13 cellular contexts compared by ENCODE assay signal in the genomic region with DNA sequence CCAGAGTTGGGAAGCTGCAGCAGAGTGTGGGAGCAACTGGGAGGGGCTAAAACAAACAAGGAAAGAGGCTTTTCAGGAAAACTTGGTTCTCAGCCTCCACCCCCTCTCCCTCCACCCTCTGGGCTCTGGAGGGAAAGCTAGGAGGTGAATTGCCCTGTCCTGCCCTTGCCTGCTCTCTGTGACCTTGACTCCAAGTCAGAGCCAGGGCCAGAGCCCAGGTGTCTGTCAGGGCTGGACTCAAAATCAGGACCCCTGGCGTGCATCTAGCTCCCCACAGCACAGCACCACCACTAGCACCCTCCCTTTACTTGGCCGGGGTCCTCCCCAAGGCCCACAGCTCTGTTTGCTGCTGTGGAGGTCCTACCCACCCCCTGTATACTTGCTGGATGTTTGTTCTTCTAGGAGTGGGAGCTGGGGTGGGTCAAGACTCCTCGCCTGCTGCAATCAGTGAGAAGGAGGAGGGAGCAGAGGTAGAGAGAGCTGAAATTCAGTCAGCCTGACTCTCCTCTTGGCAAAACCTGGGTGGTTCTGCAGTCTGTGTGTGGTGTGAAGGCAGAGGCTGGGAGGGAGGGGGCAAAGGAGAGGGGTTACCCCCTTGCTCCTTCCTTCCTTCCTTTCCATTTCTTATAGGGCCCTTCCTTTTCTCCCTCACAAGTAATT. TPM values are rescaled to one million over a fixed set of nuclear protein-coding genes. Genes with fewer than 3 reads are reported as not detected.
DNase-seq lines count a peak whose midpoint lies in the region; ATAC-seq and TF ChIP-seq lines count a peak whose summit lies in the region.
"Had no signal": no experiment of that assay in that cellular context is flagged by ENCODE, and none has a peak within 500 bp of the region (broad histone marks: within the 10 kb centered on the region; RNA-seq: fewer than 3 reads in every experiment).

No MANE protein-coding gene starts in this region.

- ATAC-seq in stimulated activated naive CD8-positive, alpha-beta T cell treated with anti-CD3 and anti-CD28 coated beads, Interleukin-15, Interleukin-2, amounts not matched to agents 100 U/mL and 50 U/mL, for 24 hours, result no peak
- ATAC-seq in HG02840 (IDR thresholded peaks at IDR 0.05; ENCODE audit: low FRiP score, unreplicated experiment) (no peak), GM18505 (IDR thresholded peaks at IDR 0.05; ENCODE audit: unreplicated experiment) (no peak)

- no peaks in the 10 kb centered on the region for H3K9me3 ChIP-seq in duodenal mucosa (ENCODE audit: control insufficient read depth in 1 of 2, low read length in 2 of 2)
- H3K9me3 ChIP-seq in neural progenitor cell (ENCODE audit: low read depth), result no peaks in the 10 kb centered on the region

- H3K4me1 ChIP-seq in duodenal mucosa (ENCODE audit: control insufficient read depth in 1 of 2, insufficient read depth in 2 of 2, low read length in 2 of 2), result peaks cover 74 to 79% of the 10 kb centered on the region in 2 donors
- peaks cover 36% of the 10 kb centered on the region for H3K4me1 ChIP-seq in neural progenitor cell

- peak overlapping the region; percentile 56 for H3K27ac ChIP-seq in duodenal mucosa (ENCODE audit: low read depth, low read length)
- H3K27ac ChIP-seq in neural progenitor cell, result no peak overlapping the region
- H3K27ac ChIP-seq: HL-60 had no signal

- DNase-seq in stimulated activated naive CD8-positive, alpha-beta T cell treated with anti-CD3 and anti-CD28 coated beads, Interleukin-15, Interleukin-2, amounts not matched to agents 100 U/mL and 50 U/mL, for 24 hours, result no peak
- DNase-seq in neural progenitor cell (ENCODE audit: low spot score), result no peak
- no peak for DNase-seq in stimulated activated CD4-positive, alpha-beta T cell treated with anti-CD3 and anti-CD28 coated beads, Interleukin-4, amount 100 ng/mL, for 1 hour
- DNase-seq in stimulated activated naive CD4-positive, alpha-beta T cell (lab: John Stamatoyannopoulos, UW), result no peak
- DNase-seq: GOT3, NCI-H2171 treated with DMSO at 0.1 percent for 48 hours, SW 1271 had no signal

- H2AFZ ChIP-seq in neural progenitor cell (replicated peaks), result no peak overlapping the region

- no peaks in the 10 kb centered on the region for H3K36me3 Mint-ChIP-seq in stimulated activated naive CD8-positive, alpha-beta T cell treated with anti-CD3 and anti-CD28 coated beads, Interleukin-15, Interleukin-2, amounts not matched to agents 100 ng/mL and 50 ng/mL, for 24 hours (ENCODE audit: low read depth)
- H3K36me3 Mint-ChIP-seq in neural progenitor cell, result no peaks in the 10 kb centered on the region

- H3K9me3 Mint-ChIP-seq in stimulated activated naive CD8-positive, alpha-beta T cell treated with anti-CD3 and anti-CD28 coated beads, Interleukin-15, Interleukin-2, amounts not matched to agents 100 ng/mL and 50 ng/mL, for 24 hours, result no peaks in the 10 kb centered on the region
- H3K9me3 Mint-ChIP-seq in neural progenitor cell, result no peaks in the 10 kb centered on the region

- TF ChIP-seq CTCF in neural progenitor cell (IDR thresholded peaks at IDR 0.05), result no peak

- H3K4me2 ChIP-seq in neural progenitor cell, result no peak overlapping the region

- peak overlapping the region; percentile 13 to 41 for H3K4me3 ChIP-seq in duodenal mucosa (ENCODE audit: low read depth in 1 of 2, low read length in 2 of 2)
- no peak overlapping the region for H3K4me3 ChIP-seq in neural progenitor cell

- no peaks in the 10 kb centered on the region for H3K27me3 Mint-ChIP-seq in stimulated activated naive CD8-positive, alpha-beta T cell treated with anti-CD3 and anti-CD28 coated beads, Interleukin-15, Interleukin-2, amounts not matched to agents 100 ng/mL and 50 ng/mL, for 24 hours
- H3K27me3 Mint-ChIP-seq in neural progenitor cell (ENCODE audit: insufficient read depth, low read depth), result peaks cover 14% of the 10 kb centered on the region

- H3K79me2 ChIP-seq in neural progenitor cell (ENCODE audit: low read depth), result no peaks in the 10 kb centered on the region

- H3K9ac ChIP-seq in duodenal mucosa (ENCODE audit: low read depth in 1 of 2, low read length in 2 of 2), result peak overlapping the region; percentile 25 to 57
- no peak overlapping the region for H3K9ac ChIP-seq in neural progenitor cell

- H4K20me1 ChIP-seq in neural progenitor cell (ENCODE audit: low read depth), result no peaks in the 10 kb centered on the region

- H3K36me3 ChIP-seq in duodenal mucosa (ENCODE audit: control insufficient read depth in 1 of 2, insufficient read depth in 2 of 2, low read length in 2 of 2), result peaks cover 0 to 2% of the 10 kb centered on the region in 2 donors
- H3K36me3 ChIP-seq in neural progenitor cell, result no peaks in the 10 kb centered on the region

- no peaks in the 10 kb centered on the region for H3K27me3 ChIP-seq in duodenal mucosa (ENCODE audit: control insufficient read depth in 1 of 2, insufficient read depth in 2 of 2, low read length in 2 of 2)
- peaks cover 16% of the 10 kb centered on the region for H3K27me3 ChIP-seq in neural progenitor cell

- peaks cover 34% of the 10 kb centered on the region for H3F3A ChIP-seq in neural progenitor cell (ENCODE audit: low read depth)

- no peak for TF ChIP-seq POLR2A in GM18505 (IDR thresholded peaks at IDR 0.05; ENCODE audit: borderline replicate concordance, extremely low read depth, insufficient read depth, insufficient read length)

- H3K4me1 Mint-ChIP-seq in stimulated activated naive CD8-positive, alpha-beta T cell treated with anti-CD3 and anti-CD28 coated beads, Interleukin-15, Interleukin-2, amounts not matched to agents 100 ng/mL and 50 ng/mL, for 24 hours (ENCODE audit: low read depth), result peaks cover 97% of the 10 kb centered on the region
- peaks cover 77% of the 10 kb centered on the region for H3K4me1 Mint-ChIP-seq in neural progenitor cell

- no peak overlapping the region for H3K4me3 Mint-ChIP-seq in stimulated activated naive CD8-positive, alpha-beta T cell treated with anti-CD3 and anti-CD28 coated beads, Interleukin-15, Interleukin-2, amounts not matched to agents 100 ng/mL and 50 ng/mL, for 24 hours
- no peak overlapping the region for H3K4me3 Mint-ChIP-seq in neural progenitor cell
- H3K4me3 Mint-ChIP-seq: CD14-positive monocyte had no signal

- peak overlapping the region; percentile 18 for H3K27ac Mint-ChIP-seq in stimulated activated naive CD8-positive, alpha-beta T cell treated with anti-CD3 and anti-CD28 coated beads, Interleukin-15, Interleukin-2, amounts not matched to agents 100 ng/mL and 50 ng/mL, for 24 hours
- peak overlapping the region; percentile 86 for H3K27ac Mint-ChIP-seq in neural progenitor cell

RNA-seq across cellular contexts. Expression of gene NR1D1, which starts 2.8 kb away (rescaled TPM):
- 0.24 and 0.87 TPM in 2 replicates for total RNA-seq in neural progenitor cell (ENCODE audit: low replicate concordance)

RNA-seq across cellular contexts. Expression of gene MSL1, which starts 18.6 kb away (rescaled TPM):
- total RNA-seq in neural progenitor cell (ENCODE audit: low replicate concordance), result 144 and 190 TPM in 2 replicates

RNA-seq across cellular contexts. Expression of gene CASC3, which starts 37.1 kb away (rescaled TPM):
- total RNA-seq in neural progenitor cell (ENCODE audit: low replicate concordance), result 64.0 and 68.9 TPM in 2 replicates

RNA-seq across cellular contexts. Expression of gene THRA, which starts 40.4 kb away (rescaled TPM):
- total RNA-seq in neural progenitor cell (ENCODE audit: low replicate concordance), result 14.5 and 20.8 TPM in 2 replicates

RNA-seq across cellular contexts. Expression of gene MED24, which starts 49.0 kb away (rescaled TPM):
- total RNA-seq in neural progenitor cell (ENCODE audit: low replicate concordance), result 64.3 and 109 TPM in 2 replicates
